Comparison of ENCODE assay signal across 17 cellular contexts in genomic region chr10:75956624-75957023, GRCh38.
DNase-seq lines count a peak whose midpoint lies in the region; ATAC-seq and TF ChIP-seq lines count a peak whose summit lies in the region.
"Had no signal": no experiment of that assay in that cellular context is flagged by ENCODE, and none has a peak within 500 bp of the region (broad histone marks: within the 10 kb centered on the region; RNA-seq: fewer than 3 reads in every experiment).

No MANE protein-coding gene starts in this region.

- ATAC-seq in GM19351 (IDR thresholded peaks at IDR 0.05; ENCODE audit: unreplicated experiment): peak; percentile 51
- peak; percentile 60 for ATAC-seq in WTC11
- no peak for ATAC-seq in HG02623 (IDR thresholded peaks at IDR 0.05; ENCODE audit: unreplicated experiment)
- ATAC-seq in HG02938 (IDR thresholded peaks at IDR 0.05; ENCODE audit: unreplicated experiment): no peak
- ATAC-seq: stimulated activated naive CD8-positive, alpha-beta T cell treated with anti-CD3 and anti-CD28 coated beads, Interleukin-15, amount 100 ng/mL, for 72 hours had no signal

- no peak overlapping the region for H2BK12ac ChIP-seq in mesenchymal stem cell (ENCODE audit: low read length in 2 of 2)

- H2BK15ac ChIP-seq in mesenchymal stem cell (ENCODE audit: low read depth, poor library complexity, severe bottlenecking): no peak overlapping the region

- no peaks in the 10 kb centered on the region for H3K4me1 ChIP-seq in Karpas-422 (ENCODE audit: low read length)
- peaks cover 3% of the 10 kb centered on the region for H3K4me1 ChIP-seq in mesenchymal stem cell (ENCODE audit: control insufficient read depth, insufficient read depth, low read depth, low read length)
- H3K4me1 ChIP-seq: Caco-2, parathyroid adenoma had no signal

- DNase-seq in Karpas-422 (peak; percentile 54), WTC11 (ENCODE audit: low spot score) (no peak), mesenchymal stem cell (peak; percentile 48), NCI-H187 (lab: John Stamatoyannopoulos, UW) (no peak), NCI-H2029 (lab: John Stamatoyannopoulos, UW) (no peak)
- DNase-seq: activated CD4-positive, alpha-beta T cell treated with anti-CD3 and anti-CD28 coated beads for 48 hours; activated effector memory CD4-positive, alpha-beta T cell treated with Interleukin-2 at 50 U/mL for 16 hours; Caco-2; left cardiac atrium; NCI-H2171; SHP77; stimulated activated CD4-positive, alpha-beta T cell treated with anti-CD3 and anti-CD28 coated beads, Interleukin-4, amount 100 ng/mL, for 1 hour; stimulated activated naive CD8-positive, alpha-beta T cell treated with anti-CD3 and anti-CD28 coated beads, Interleukin-15, amount 100 ng/mL, for 72 hours had no signal

- no peak overlapping the region for H3K27ac Mint-ChIP-seq in WTC11
- H3K27ac Mint-ChIP-seq: stimulated activated naive CD8-positive, alpha-beta T cell treated with anti-CD3 and anti-CD28 coated beads, Interleukin-15, amount 100 ng/mL, for 72 hours had no signal

- H3K4me2 ChIP-seq in Karpas-422 (ENCODE audit: low read depth, low read length, poor library complexity, severe bottlenecking) (peak overlapping the region; percentile 18), mesenchymal stem cell (ENCODE audit: low read length, poor library complexity, severe bottlenecking) (no peak overlapping the region)

- WGBS in mesenchymal stem cell: 94% methylated on average over 2 of the region's 2 CpGs

- no peaks in the 10 kb centered on the region for H3K36me3 Mint-ChIP-seq in WTC11

- H3K4ac ChIP-seq in mesenchymal stem cell (ENCODE audit: low read depth in 1 of 2, low read length in 2 of 2): no peak overlapping the region

- H3K9ac ChIP-seq in Karpas-422 (ENCODE audit: low read length): no peak overlapping the region
- no peak overlapping the region for H3K9ac ChIP-seq in mesenchymal stem cell (ENCODE audit: low read length)
- H3K9ac ChIP-seq: parathyroid adenoma had no signal

- H3K9me2 ChIP-seq in Karpas-422 (replicated peaks; ENCODE audit: insufficient read depth, low read length): no peaks in the 10 kb centered on the region

- peaks cover 2% of the 10 kb centered on the region; the same call in 1 of the 2 replicates for H3K4me1 Mint-ChIP-seq in WTC11
- H3K4me1 Mint-ChIP-seq: stimulated activated naive CD8-positive, alpha-beta T cell treated with anti-CD3 and anti-CD28 coated beads, Interleukin-15, amount 100 ng/mL, for 72 hours had no signal

- H3K4me3 ChIP-seq in Karpas-422 (ENCODE audit: low read length) (no peak overlapping the region), mesenchymal stem cell (ENCODE audit: insufficient read depth in 1 of 2, low read depth in 1 of 2, low read length in 2 of 2) (no peak overlapping the region)

- H3K36me3 ChIP-seq in Karpas-422 (ENCODE audit: insufficient read depth, low read length) (no peaks in the 10 kb centered on the region), mesenchymal stem cell (ENCODE audit: control insufficient read depth in 1 of 2, insufficient read depth in 2 of 2, low read depth in 1 of 2, low read length in 2 of 2) (no peaks in the 10 kb centered on the region)

- no peak overlapping the region for H3K4me3 Mint-ChIP-seq in WTC11
- H3K4me3 Mint-ChIP-seq: stimulated activated naive CD8-positive, alpha-beta T cell treated with anti-CD3 and anti-CD28 coated beads, Interleukin-15, amount 100 ng/mL, for 72 hours had no signal

- peak overlapping the region; percentile 85; the same call in 1 of the 2 replicates for H2AFZ ChIP-seq in Karpas-422 (ENCODE audit: low read length)
- no peak overlapping the region for H2AFZ ChIP-seq in mesenchymal stem cell (ENCODE audit: low read depth, low read length)
- H2AFZ ChIP-seq: parathyroid adenoma had no signal

- no peaks in the 10 kb centered on the region for H3K79me1 ChIP-seq in mesenchymal stem cell (replicated peaks; ENCODE audit: low read length, poor library complexity, severe bottlenecking)

- H2BK5ac ChIP-seq in mesenchymal stem cell (ENCODE audit: low read depth, low read length, poor library complexity, severe bottlenecking): no peak overlapping the region

- H4K20me1 ChIP-seq in Karpas-422 (ENCODE audit: insufficient read depth, low read depth, low read length): no peaks in the 10 kb centered on the region

- POLR2A ChIA-PET in WTC11 (lab: Charles Lee): no interaction called here

- H3K18ac ChIP-seq in mesenchymal stem cell (ENCODE audit: low read depth in 1 of 2, low read length in 2 of 2): no peak overlapping the region

- peak overlapping the region; percentile 25 for H4K91ac ChIP-seq in mesenchymal stem cell (ENCODE audit: low read length)

- no peak overlapping the region for H3K23ac ChIP-seq in mesenchymal stem cell (ENCODE audit: low read length in 2 of 2)

- peak overlapping the region; percentile 27 for H4K8ac ChIP-seq in mesenchymal stem cell (ENCODE audit: low read length)

- no peak for TF ChIP-seq CTCF in WTC11 (IDR thresholded peaks at IDR 0.05)

- H3K9me3 ChIP-seq in Karpas-422 (ENCODE audit: low read length) (no peaks in the 10 kb centered on the region), mesenchymal stem cell (ENCODE audit: control insufficient read depth, low read length) (no peaks in the 10 kb centered on the region)
- H3K9me3 ChIP-seq: Caco-2 had no signal

- peaks cover 10% of the 10 kb centered on the region for H3K9me3 Mint-ChIP-seq in WTC11

- H3K27me3 ChIP-seq in Karpas-422 (ENCODE audit: low read length) (no peaks in the 10 kb centered on the region), mesenchymal stem cell (ENCODE audit: control insufficient read depth in 1 of 2, insufficient read depth in 1 of 2, low read length in 2 of 2) (no peaks in the 10 kb centered on the region)

- CTCF ChIA-PET in WTC11 (lab: Charles Lee): interaction anchor here (0.6 to 1.4 kb wide), 2 partner anchors 80 to 600 kb away, joined by 3 to 7 read pairs; no protein-coding TSS in a partner anchor

- H2AK5ac ChIP-seq in mesenchymal stem cell (ENCODE audit: low read length, severe bottlenecking): no peak overlapping the region

- no peak overlapping the region for H3K14ac ChIP-seq in mesenchymal stem cell (ENCODE audit: low read length in 2 of 2)

- no peaks in the 10 kb centered on the region for H3K79me2 ChIP-seq in Karpas-422 (ENCODE audit: low read length)
- H3K79me2 ChIP-seq: parathyroid adenoma had no signal

- peaks cover 3% of the 10 kb centered on the region for H3K27me3 Mint-ChIP-seq in WTC11 (ENCODE audit: low read depth)

- H3K27ac ChIP-seq in Karpas-422 (ENCODE audit: low read length) (no peak overlapping the region), mesenchymal stem cell (ENCODE audit: low read length, poor library complexity, severe bottlenecking) (no peak overlapping the region)
- H3K27ac ChIP-seq: parathyroid adenoma had no signal

- H2BK120ac ChIP-seq in mesenchymal stem cell (ENCODE audit: low read depth, low read length): no peak overlapping the region

TF ChIP-seq in WTC11, 78 proteins besides CTCF, POLR2A, EP300 and RAD21:
- TF ChIP-seq USF2 (CRISPR knock-in tag; IDR thresholded peaks at IDR 0.05) (peak; percentile 87), ZNF263 (CRISPR knock-in tag; IDR thresholded peaks at IDR 0.05; ENCODE audit: low read depth) (no peak), ATF1 (CRISPR knock-in tag; IDR thresholded peaks at IDR 0.05) (no peak), USF1 (CRISPR knock-in tag; IDR thresholded peaks at IDR 0.05) (peak; percentile 83)

Comparison
In these comparisons a context has a peak if more than half of its experiments do, and no peak if none do; other contexts are left out.
1. ATAC-seq: peak in GM19351 (single experiment) and WTC11 (single experiment); none in HG02623 (single experiment) and HG02938 (single experiment).
2. DNase-seq: peak in Karpas-422 (single experiment) and mesenchymal stem cell (single experiment); none in WTC11 (single experiment), NCI-H187 (0 of 2) and NCI-H2029 (single experiment).